9 cellular contexts compared by ENCODE assay signal in the genomic region with DNA sequence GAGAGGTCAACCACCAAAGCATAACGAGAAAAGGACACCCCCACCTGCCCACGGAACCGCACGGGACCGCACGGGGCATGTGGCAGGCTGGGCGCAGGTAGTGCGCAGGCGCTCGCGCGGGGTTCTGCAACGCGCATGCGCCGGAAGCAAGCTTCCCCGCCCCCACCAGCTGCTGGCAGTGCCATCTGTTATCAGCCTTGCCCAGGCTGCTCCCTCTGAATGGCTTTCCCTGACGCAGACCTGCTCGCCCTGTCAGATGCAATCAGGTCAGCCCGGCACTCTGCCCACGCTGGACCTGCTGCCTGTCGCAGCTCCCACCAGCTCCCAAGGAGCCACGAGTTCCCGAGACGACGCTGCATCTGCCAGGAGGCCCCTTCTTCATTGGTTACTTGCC. TPM values are rescaled to one million over a fixed set of nuclear protein-coding genes. Genes with fewer than 3 reads are reported as not detected.
DNase-seq lines count a peak whose midpoint lies in the region; ATAC-seq, FAIRE-seq and TF ChIP-seq lines count a peak whose summit lies in the region.
"Had no signal": no experiment of that assay in that cellular context is flagged by ENCODE, and none has a peak within 500 bp of the region (broad histone marks: within the 10 kb centered on the region; RNA-seq: fewer than 3 reads in every experiment).

No MANE protein-coding gene starts in this region.

- H3K27ac Mint-ChIP-seq in activated naive CD8-positive, alpha-beta T cell treated with anti-CD3 and anti-CD28 coated beads for 36 hours = peak overlapping the region; percentile 96

- H3K4me1 ChIP-seq in trophoblast cell (ENCODE audit: control insufficient read depth in 1 of 2, insufficient read depth in 2 of 2, low read length in 2 of 2) (peaks cover 2 to 10% of the 10 kb centered on the region in 2 experiments), psoas muscle (no peaks in the 10 kb centered on the region)

- no peaks in the 10 kb centered on the region for H3K27me3 Mint-ChIP-seq in activated naive CD8-positive, alpha-beta T cell treated with anti-CD3 and anti-CD28 coated beads for 36 hours

- H3K9me3 ChIP-seq in trophoblast cell (ENCODE audit: insufficient read depth, low read depth, low read length) (peaks cover 5% of the 10 kb centered on the region), psoas muscle (no peaks in the 10 kb centered on the region)

- H2BK120ac ChIP-seq in trophoblast cell (ENCODE audit: insufficient read depth, low read length, poor library complexity) = no peak overlapping the region

- no peak overlapping the region for H3K23ac ChIP-seq in trophoblast cell (ENCODE audit: low read length)

- no peak overlapping the region for H2AFZ ChIP-seq in trophoblast cell (ENCODE audit: insufficient read depth, low read length, poor library complexity)

- H3K4me2 ChIP-seq in trophoblast cell (ENCODE audit: low read length) = no peak overlapping the region

- no peak overlapping the region for H3K14ac ChIP-seq in trophoblast cell (ENCODE audit: low read length)

- H3K36me3 Mint-ChIP-seq in activated naive CD8-positive, alpha-beta T cell treated with anti-CD3 and anti-CD28 coated beads for 36 hours = peaks cover 5% of the 10 kb centered on the region

- no peak for TF ChIP-seq CTCF in psoas muscle (IDR thresholded peaks at IDR 0.05)

- H3K27ac ChIP-seq in trophoblast cell (ENCODE audit: low read depth, low read length) (no peak overlapping the region), psoas muscle (no peak overlapping the region)

- no peak overlapping the region for H2BK12ac ChIP-seq in trophoblast cell (ENCODE audit: low read length)

- DNase-seq in Ammon's horn (ENCODE audit: low spot score) (peak; percentile 83), NCI-H2227 (lab: John Stamatoyannopoulos, UW; ENCODE audit: unreplicated experiment) (peak; percentile 79), trophoblast cell (peak; percentile 35 to 53), iPS-NIHi11 (ENCODE audit: low spot score) (no peak), psoas muscle (no peak), urothelium cell line (ENCODE audit: low spot score) (no peak)
- no peak for DNase-seq in activated naive CD8-positive, alpha-beta T cell treated with anti-CD3 and anti-CD28 coated beads for 36 hours

- WGBS in trophoblast cell (ENCODE audit: extremely low coverage, insufficient coverage, insufficient read length) = no CpG with 5 or more reads among the region's 26 CpGs
- 95 to 96% (median 96%) methylated on average over 26 of the region's 26 CpGs for WGBS in psoas muscle, 3 donors

- no peak overlapping the region for H4K8ac ChIP-seq in trophoblast cell (ENCODE audit: low read depth, low read length)

- no peaks in the 10 kb centered on the region for H3K79me1 ChIP-seq in trophoblast cell (ENCODE audit: low read length)

- no peak overlapping the region for H3K18ac ChIP-seq in trophoblast cell (ENCODE audit: low read length)

- peak overlapping the region; percentile 23 for H3K4ac ChIP-seq in trophoblast cell (ENCODE audit: low read depth, low read length)

- H4K91ac ChIP-seq in trophoblast cell (ENCODE audit: low read depth, low read length) = no peak overlapping the region

- H2BK5ac ChIP-seq in trophoblast cell (ENCODE audit: low read depth, low read length, poor library complexity) = no peak overlapping the region

- H3K27me3 ChIP-seq in trophoblast cell (ENCODE audit: insufficient read depth, low read length) = no peaks in the 10 kb centered on the region
- H3K27me3 ChIP-seq in psoas muscle (ENCODE audit: insufficient read depth in 3 of 3, low read length in 2 of 3) = no peaks in the 10 kb centered on the region

- H3K79me2 ChIP-seq in trophoblast cell (ENCODE audit: control insufficient read depth, insufficient read depth, low read length, poor library complexity) = peaks cover 2% of the 10 kb centered on the region

- FAIRE-seq in urothelium cell line (lab: Jason Lieb, UNC) = no peak
- FAIRE-seq: TTC549 had no signal

- H4K12ac ChIP-seq in trophoblast cell (ENCODE audit: low read depth, low read length) = no peak overlapping the region

- H3K4me3 Mint-ChIP-seq in activated naive CD8-positive, alpha-beta T cell treated with anti-CD3 and anti-CD28 coated beads for 36 hours = peak overlapping the region; percentile 86

- no peak overlapping the region for H2AK5ac ChIP-seq in trophoblast cell (ENCODE audit: low read length)

- H3K4me1 Mint-ChIP-seq in activated naive CD8-positive, alpha-beta T cell treated with anti-CD3 and anti-CD28 coated beads for 36 hours = peaks cover 63% of the 10 kb centered on the region

- H3K4me3 ChIP-seq in trophoblast cell (ENCODE audit: low read depth, low read length) (no peak overlapping the region), psoas muscle (no peak overlapping the region)

- no peak overlapping the region for H3K9ac ChIP-seq in trophoblast cell (ENCODE audit: low read length)

- ATAC-seq in GM21737 (IDR thresholded peaks at IDR 0.05; ENCODE audit: unreplicated experiment) = peak; percentile 5
- no peak for ATAC-seq in psoas muscle

- intact Hi-C loops in psoas muscle (cut with DNase I) = no loop called here

- H3K36me3 ChIP-seq in trophoblast cell (ENCODE audit: control insufficient read depth in 1 of 2, insufficient read depth in 2 of 2, low read length in 2 of 2) = peaks cover 16 to 21% of the 10 kb centered on the region in 2 experiments
- H3K36me3 ChIP-seq in psoas muscle (ENCODE audit: insufficient read depth in 1 of 2, low read depth in 1 of 2) = no peaks in the 10 kb centered on the region

- H3K9me3 Mint-ChIP-seq in activated naive CD8-positive, alpha-beta T cell treated with anti-CD3 and anti-CD28 coated beads for 36 hours = no peaks in the 10 kb centered on the region

RNA-seq across cellular contexts. Expression of gene PTCH1, which starts 22.8 kb away (rescaled TPM):
- total RNA-seq in activated naive CD8-positive, alpha-beta T cell treated with anti-CD3 and anti-CD28 coated beads for 36 hours = 1 to 10 TPM; 4.8 to 6.1 TPM
- 13.6 and 13.7 TPM in 2 replicates for polyA plus RNA-seq in trophoblast cell (2013)
- 1 to 10 TPM; 3.5 to 7.5 (median 4.2) TPM for total RNA-seq in psoas muscle
- 1 to 10 TPM in 2 of 3 donors, under 1 TPM in 1; 0.81 to 7.4 (median 2.1) TPM for polyA plus RNA-seq in psoas muscle

Comparison
In these comparisons a context has a peak if more than half of its experiments do, and no peak if none do; other contexts are left out.
1. DNase-seq: peak in Ammon's horn (single experiment), NCI-H2227 (single experiment) and trophoblast cell (2 of 2); none in activated naive CD8-positive, alpha-beta T cell treated with anti-CD3 and anti-CD28 coated beads for 36 hours (single experiment), iPS-NIHi11 (single experiment), psoas muscle (0 of 2) and urothelium cell line (single experiment).